In genomic region chr12:130872179-130873096, GRCh38 we compare ENCODE assay signal across 8 cellular contexts. TPM values are rescaled to one million over a fixed set of nuclear protein-coding genes. Genes with fewer than 3 reads are reported as not detected.
DNase-seq lines count a peak whose midpoint lies in the region; ATAC-seq and TF ChIP-seq lines count a peak whose summit lies in the region.

No MANE protein-coding gene starts in this region.

- H3K27ac ChIP-seq in Karpas-422 (ENCODE audit: low read length) (peak overlapping the region; percentile 81), thoracic aorta (peak overlapping the region; percentile 51 to 71)

- no peak for TF ChIP-seq POLR2A in erythroblast (IDR thresholded peaks at IDR 0.05; ENCODE audit: low read length)

- ATAC-seq in GM21737 (IDR thresholded peaks at IDR 0.05; ENCODE audit: unreplicated experiment) (peak; percentile 31), thoracic aorta (ENCODE audit: insufficient number of reproducible peaks, low FRiP score, low read depth) (peak; percentile 38)

- H3K4me1 ChIP-seq in Karpas-422 (ENCODE audit: low read length) (peaks cover 38% of the 10 kb centered on the region), thoracic aorta (ENCODE audit: control insufficient read depth in 1 of 2, low read depth in 2 of 2) (peaks cover 10 to 20% of the 10 kb centered on the region in 2 donors)

- DNase-seq in Karpas-422 (peak; percentile 63), activated T-cell treated with anti-CD3 and anti-CD28 coated beads for 4 hours (peak; percentile 34), erythroblast (lab: John Stamatoyannopoulos, UW) (peak; percentile 66 to 76), myocyte (ENCODE audit: low read depth) (peak; percentile 49), thoracic aorta (ENCODE audit: low spot score) (no peak), RKO (ENCODE audit: low spot score) (no peak)

- no peaks in the 10 kb centered on the region for H3K9me2 ChIP-seq in Karpas-422 (replicated peaks; ENCODE audit: insufficient read depth, low read length)

- TF ChIP-seq CTCF in thoracic aorta (IDR thresholded peaks at IDR 0.05) = no peak

- H3K4me2 ChIP-seq in Karpas-422 (ENCODE audit: low read depth, low read length, poor library complexity, severe bottlenecking) = peak overlapping the region; percentile 93

- no peak overlapping the region for H2AFZ ChIP-seq in Karpas-422 (ENCODE audit: low read length)

- H3K9ac ChIP-seq in Karpas-422 (ENCODE audit: low read length) = peak overlapping the region; percentile 98

- peaks cover 15% of the 10 kb centered on the region for H3K79me2 ChIP-seq in Karpas-422 (ENCODE audit: low read length)

- H3K9me3 ChIP-seq in Karpas-422 (ENCODE audit: low read length) (no peaks in the 10 kb centered on the region), thoracic aorta (no peaks in the 10 kb centered on the region)

- H3K27me3 ChIP-seq in Karpas-422 (ENCODE audit: low read length) (no peaks in the 10 kb centered on the region), thoracic aorta (replicated peaks; ENCODE audit: insufficient read depth) (no peaks in the 10 kb centered on the region)

- peaks cover 26% of the 10 kb centered on the region for H4K20me1 ChIP-seq in Karpas-422 (ENCODE audit: insufficient read depth, low read depth, low read length)

- H3K4me3 ChIP-seq in GM08714 (ENCODE audit: low read length) (peak overlapping the region; percentile 99), Karpas-422 (ENCODE audit: low read length) (peak overlapping the region; percentile 93), thoracic aorta (peak overlapping the region; percentile 78)

- peaks cover 48% of the 10 kb centered on the region for H3K36me3 ChIP-seq in Karpas-422 (ENCODE audit: insufficient read depth, low read length)
- H3K36me3 ChIP-seq in thoracic aorta = peaks cover 33% of the 10 kb centered on the region

RNA-seq across cellular contexts. Expression of gene RAN, which starts 0.6 kb away (rescaled TPM):
- 897 and 1,159 TPM in 2 replicates for total RNA-seq in Karpas-422 (2014; rRNA removed; shearing (Covaris generic); ENCODE audit: low replicate concordance)
- 335 and 336 TPM in 2 replicates for total RNA-seq in myocyte
- 707 TPM for polyA plus RNA-seq in myocyte (2012)
- 100 to 1,000 TPM; 120 to 168 TPM for total RNA-seq in thoracic aorta

RNA-seq across cellular contexts. Expression of gene STX2, which starts 33.4 kb away (rescaled TPM):
- 19.2 and 19.3 TPM in 2 replicates for total RNA-seq in Karpas-422 (2014; rRNA removed; shearing (Covaris generic); ENCODE audit: low replicate concordance)
- total RNA-seq in myocyte (31.6 and 42.0 TPM in 2 replicates), thoracic aorta (10 to 100 TPM; 27.3 to 27.9 TPM)
- polyA plus RNA-seq in myocyte (2012) = 28.9 TPM

Comparison
In these comparisons a context has a peak if more than half of its experiments do, and no peak if none do; other contexts are left out.
1. DNase-seq: peak in Karpas-422 (single experiment), activated T-cell treated with anti-CD3 and anti-CD28 coated beads for 4 hours (single experiment), erythroblast (2 of 2) and myocyte (single experiment); none in thoracic aorta (single experiment) and RKO (single experiment).
2. Peak in every context shown above with its lines, with median percentiles within 50 percentile points of each other: H3K4me3 ChIP-seq.